1 cellular context compared by ENCODE assay signal in genomic region chr2:11743846-11744553, GRCh38.
TF ChIP-seq lines count a peak whose summit lies in the region.

No MANE protein-coding gene starts in this region.

TF ChIP-seq in GM12878, 131 proteins besides CTCF, POLR2A, EP300 and RAD21 (continued from another document and continues in another):
- TF ChIP-seq ZBED1 (IDR thresholded peaks at IDR 0.05; ENCODE audit: borderline replicate concordance) (peak; percentile 51; the same call in 1 of the 2 replicates), IRF4 (IDR thresholded peaks at IDR 0.05; ENCODE audit: low read depth, low read length) (peak; percentile 94), GATAD2B (conservative IDR thresholded peaks at IDR 0.05; ENCODE audit: low read depth) (peak; percentile 87), SP1 (IDR thresholded peaks at IDR 0.05; ENCODE audit: low read depth, low read length) (peak; percentile 85), CHD4 (IDR thresholded peaks at IDR 0.05) (no peak), MEF2B (IDR thresholded peaks at IDR 0.05; ENCODE audit: partially characterized antibody, poor library complexity, severe bottlenecking) (peak; percentile 46), ATF7 (IDR thresholded peaks at IDR 0.05; ENCODE audit: low read depth) (peak; percentile 78), POU2F2 (IDR thresholded peaks at IDR 0.05; ENCODE audit: borderline replicate concordance, low read depth, low read length) (0 out of 3 replicates have a peak, but pooled peaks have one; percentile 13), PML (IDR thresholded peaks at IDR 0.05; ENCODE audit: low read length) (no peak; the same call in 1 of the 2 replicates), SUPT20H (IDR thresholded peaks at IDR 0.05; ENCODE audit: borderline replicate concordance, control insufficient read depth, low read depth, low read length) (no peak), CHD1 (IDR thresholded peaks at IDR 0.05; ENCODE audit: low read depth, low read length) (no peak), SREBF1 (IDR thresholded peaks at IDR 0.05; ENCODE audit: low read length) (no peak), FOXK2 (IDR thresholded peaks at IDR 0.05) (no peak), ASH2L (IDR thresholded peaks at IDR 0.05; ENCODE audit: borderline replicate concordance, low read depth) (no peak), JUND (IDR thresholded peaks at IDR 0.05; ENCODE audit: low read depth, low read length) (peak; percentile 62; the same call in 1 of the 2 replicates), CBX3 (IDR thresholded peaks at IDR 0.05; ENCODE audit: borderline replicate concordance, low read depth) (no peak), E4F1 (IDR thresholded peaks at IDR 0.05; ENCODE audit: borderline replicate concordance, partially characterized antibody) (peak; percentile 63), IKZF1 (conservative IDR thresholded peaks at IDR 0.05) (peak; percentile 97), PAX5 (IDR thresholded peaks at IDR 0.05; ENCODE audit: borderline replicate concordance, low read depth, low read length) (peak; percentile 77; the same call in 1 of the 2 replicates), PAX8 (IDR thresholded peaks at IDR 0.05) (no peak), SREBF2 (IDR thresholded peaks at IDR 0.05; ENCODE audit: low read length) (no peak), POLR2AphosphoS5 (IDR thresholded peaks at IDR 0.05; ENCODE audit: low read length) (no peak), ZNF274 (IDR thresholded peaks at IDR 0.05; ENCODE audit: insufficient read depth, insufficient read length) (no peak), SKIL (IDR thresholded peaks at IDR 0.05; ENCODE audit: low read depth, poor library complexity, severe bottlenecking) (peak; percentile 62), SMC3 (IDR thresholded peaks at IDR 0.05; ENCODE audit: borderline replicate concordance, low read length) (no peak), ZSCAN29 (IDR thresholded peaks at IDR 0.05) (no peak), EGR1 (IDR thresholded peaks at IDR 0.05; ENCODE audit: borderline replicate concordance in 1 of 2, low read depth in 2 of 2, low read length in 2 of 2) (peak in 1 of 2 experiments; percentile 28; a peak in 1 of 3 replicates), NFXL1 (IDR thresholded peaks at IDR 0.05; ENCODE audit: borderline replicate concordance) (no peak), NBN (IDR thresholded peaks at IDR 0.05) (peak; percentile 87), BRCA1 (IDR thresholded peaks at IDR 0.05; ENCODE audit: low read depth, low read length) (no peak), REST (IDR thresholded peaks at IDR 0.05; ENCODE audit: low read depth, low read length) (no peak), IKZF2 (IDR thresholded peaks at IDR 0.05) (peak; percentile 98), CBX5 (IDR thresholded peaks at IDR 0.05; ENCODE audit: low read depth) (no peak), SUZ12 (IDR thresholded peaks at IDR 0.05; ENCODE audit: unreplicated experiment) (no peak), JUNB (IDR thresholded peaks at IDR 0.05) (peak; percentile 86), SMAD1 (IDR thresholded peaks at IDR 0.05; ENCODE audit: low read depth, partially characterized antibody) (peak; percentile 43), FOS (IDR thresholded peaks at IDR 0.05; ENCODE audit: borderline replicate concordance, extremely low read depth, insufficient read length) (no peak), MTA2 (IDR thresholded peaks at IDR 0.05; ENCODE audit: low read depth) (0 out of 2 replicates have a peak, but pooled peaks have one; percentile 47)
- TF ChIP-seq, protein P1, sequence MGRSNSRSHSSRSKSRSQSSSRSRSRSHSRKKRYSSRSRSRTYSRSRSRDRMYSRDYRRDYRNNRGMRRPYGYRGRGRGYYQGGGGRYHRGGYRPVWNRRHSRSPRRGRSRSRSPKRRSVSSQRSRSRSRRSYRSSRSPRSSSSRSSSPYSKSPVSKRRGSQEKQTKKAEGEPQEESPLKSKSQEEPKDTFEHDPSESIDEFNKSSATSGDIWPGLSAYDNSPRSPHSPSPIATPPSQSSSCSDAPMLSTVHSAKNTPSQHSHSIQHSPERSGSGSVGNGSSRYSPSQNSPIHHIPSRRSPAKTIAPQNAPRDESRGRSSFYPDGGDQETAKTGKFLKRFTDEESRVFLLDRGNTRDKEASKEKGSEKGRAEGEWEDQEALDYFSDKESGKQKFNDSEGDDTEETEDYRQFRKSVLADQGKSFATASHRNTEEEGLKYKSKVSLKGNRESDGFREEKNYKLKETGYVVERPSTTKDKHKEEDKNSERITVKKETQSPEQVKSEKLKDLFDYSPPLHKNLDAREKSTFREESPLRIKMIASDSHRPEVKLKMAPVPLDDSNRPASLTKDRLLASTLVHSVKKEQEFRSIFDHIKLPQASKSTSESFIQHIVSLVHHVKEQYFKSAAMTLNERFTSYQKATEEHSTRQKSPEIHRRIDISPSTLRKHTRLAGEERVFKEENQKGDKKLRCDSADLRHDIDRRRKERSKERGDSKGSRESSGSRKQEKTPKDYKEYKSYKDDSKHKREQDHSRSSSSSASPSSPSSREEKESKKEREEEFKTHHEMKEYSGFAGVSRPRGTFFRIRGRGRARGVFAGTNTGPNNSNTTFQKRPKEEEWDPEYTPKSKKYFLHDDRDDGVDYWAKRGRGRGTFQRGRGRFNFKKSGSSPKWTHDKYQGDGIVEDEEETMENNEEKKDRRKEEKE (IDR thresholded peaks at IDR 0.05): no peak
- TF ChIP-seq, protein P2, sequence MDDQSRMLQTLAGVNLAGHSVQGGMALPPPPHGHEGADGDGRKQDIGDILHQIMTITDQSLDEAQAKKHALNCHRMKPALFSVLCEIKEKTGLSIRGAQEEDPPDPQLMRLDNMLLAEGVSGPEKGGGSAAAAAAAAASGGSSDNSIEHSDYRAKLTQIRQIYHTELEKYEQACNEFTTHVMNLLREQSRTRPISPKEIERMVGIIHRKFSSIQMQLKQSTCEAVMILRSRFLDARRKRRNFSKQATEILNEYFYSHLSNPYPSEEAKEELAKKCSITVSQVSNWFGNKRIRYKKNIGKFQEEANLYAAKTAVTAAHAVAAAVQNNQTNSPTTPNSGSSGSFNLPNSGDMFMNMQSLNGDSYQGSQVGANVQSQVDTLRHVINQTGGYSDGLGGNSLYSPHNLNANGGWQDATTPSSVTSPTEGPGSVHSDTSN (IDR thresholded peaks at IDR 0.05; ENCODE audit: insufficient replicate concordance, low read depth, low read length): no peak
- TF ChIP-seq, protein P3, sequence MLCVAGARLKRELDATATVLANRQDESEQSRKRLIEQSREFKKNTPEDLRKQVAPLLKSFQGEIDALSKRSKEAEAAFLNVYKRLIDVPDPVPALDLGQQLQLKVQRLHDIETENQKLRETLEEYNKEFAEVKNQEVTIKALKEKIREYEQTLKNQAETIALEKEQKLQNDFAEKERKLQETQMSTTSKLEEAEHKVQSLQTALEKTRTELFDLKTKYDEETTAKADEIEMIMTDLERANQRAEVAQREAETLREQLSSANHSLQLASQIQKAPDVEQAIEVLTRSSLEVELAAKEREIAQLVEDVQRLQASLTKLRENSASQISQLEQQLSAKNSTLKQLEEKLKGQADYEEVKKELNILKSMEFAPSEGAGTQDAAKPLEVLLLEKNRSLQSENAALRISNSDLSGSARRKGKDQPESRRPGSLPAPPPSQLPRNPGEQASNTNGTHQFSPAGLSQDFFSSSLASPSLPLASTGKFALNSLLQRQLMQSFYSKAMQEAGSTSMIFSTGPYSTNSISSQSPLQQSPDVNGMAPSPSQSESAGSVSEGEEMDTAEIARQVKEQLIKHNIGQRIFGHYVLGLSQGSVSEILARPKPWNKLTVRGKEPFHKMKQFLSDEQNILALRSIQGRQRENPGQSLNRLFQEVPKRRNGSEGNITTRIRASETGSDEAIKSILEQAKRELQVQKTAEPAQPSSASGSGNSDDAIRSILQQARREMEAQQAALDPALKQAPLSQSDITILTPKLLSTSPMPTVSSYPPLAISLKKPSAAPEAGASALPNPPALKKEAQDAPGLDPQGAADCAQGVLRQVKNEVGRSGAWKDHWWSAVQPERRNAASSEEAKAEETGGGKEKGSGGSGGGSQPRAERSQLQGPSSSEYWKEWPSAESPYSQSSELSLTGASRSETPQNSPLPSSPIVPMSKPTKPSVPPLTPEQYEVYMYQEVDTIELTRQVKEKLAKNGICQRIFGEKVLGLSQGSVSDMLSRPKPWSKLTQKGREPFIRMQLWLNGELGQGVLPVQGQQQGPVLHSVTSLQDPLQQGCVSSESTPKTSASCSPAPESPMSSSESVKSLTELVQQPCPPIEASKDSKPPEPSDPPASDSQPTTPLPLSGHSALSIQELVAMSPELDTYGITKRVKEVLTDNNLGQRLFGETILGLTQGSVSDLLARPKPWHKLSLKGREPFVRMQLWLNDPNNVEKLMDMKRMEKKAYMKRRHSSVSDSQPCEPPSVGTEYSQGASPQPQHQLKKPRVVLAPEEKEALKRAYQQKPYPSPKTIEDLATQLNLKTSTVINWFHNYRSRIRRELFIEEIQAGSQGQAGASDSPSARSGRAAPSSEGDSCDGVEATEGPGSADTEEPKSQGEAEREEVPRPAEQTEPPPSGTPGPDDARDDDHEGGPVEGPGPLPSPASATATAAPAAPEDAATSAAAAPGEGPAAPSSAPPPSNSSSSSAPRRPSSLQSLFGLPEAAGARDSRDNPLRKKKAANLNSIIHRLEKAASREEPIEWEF (IDR thresholded peaks at IDR 0.05; ENCODE audit: insufficient replicate concordance, low read depth, low read length): no peak
- TF ChIP-seq, protein P4, sequence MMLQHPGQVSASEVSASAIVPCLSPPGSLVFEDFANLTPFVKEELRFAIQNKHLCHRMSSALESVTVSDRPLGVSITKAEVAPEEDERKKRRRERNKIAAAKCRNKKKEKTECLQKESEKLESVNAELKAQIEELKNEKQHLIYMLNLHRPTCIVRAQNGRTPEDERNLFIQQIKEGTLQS (IDR thresholded peaks at IDR 0.05; ENCODE audit: borderline replicate concordance, extremely low read depth, low read depth, low read length): no peak
- TF ChIP-seq, protein P5, sequence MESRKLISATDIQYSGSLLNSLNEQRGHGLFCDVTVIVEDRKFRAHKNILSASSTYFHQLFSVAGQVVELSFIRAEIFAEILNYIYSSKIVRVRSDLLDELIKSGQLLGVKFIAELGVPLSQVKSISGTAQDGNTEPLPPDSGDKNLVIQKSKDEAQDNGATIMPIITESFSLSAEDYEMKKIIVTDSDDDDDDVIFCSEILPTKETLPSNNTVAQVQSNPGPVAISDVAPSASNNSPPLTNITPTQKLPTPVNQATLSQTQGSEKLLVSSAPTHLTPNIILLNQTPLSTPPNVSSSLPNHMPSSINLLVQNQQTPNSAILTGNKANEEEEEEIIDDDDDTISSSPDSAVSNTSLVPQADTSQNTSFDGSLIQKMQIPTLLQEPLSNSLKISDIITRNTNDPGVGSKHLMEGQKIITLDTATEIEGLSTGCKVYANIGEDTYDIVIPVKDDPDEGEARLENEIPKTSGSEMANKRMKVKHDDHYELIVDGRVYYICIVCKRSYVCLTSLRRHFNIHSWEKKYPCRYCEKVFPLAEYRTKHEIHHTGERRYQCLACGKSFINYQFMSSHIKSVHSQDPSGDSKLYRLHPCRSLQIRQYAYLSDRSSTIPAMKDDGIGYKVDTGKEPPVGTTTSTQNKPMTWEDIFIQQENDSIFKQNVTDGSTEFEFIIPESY (IDR thresholded peaks at IDR 0.05): no peak
